21 cellular contexts compared by ENCODE assay signal in the genomic region with DNA sequence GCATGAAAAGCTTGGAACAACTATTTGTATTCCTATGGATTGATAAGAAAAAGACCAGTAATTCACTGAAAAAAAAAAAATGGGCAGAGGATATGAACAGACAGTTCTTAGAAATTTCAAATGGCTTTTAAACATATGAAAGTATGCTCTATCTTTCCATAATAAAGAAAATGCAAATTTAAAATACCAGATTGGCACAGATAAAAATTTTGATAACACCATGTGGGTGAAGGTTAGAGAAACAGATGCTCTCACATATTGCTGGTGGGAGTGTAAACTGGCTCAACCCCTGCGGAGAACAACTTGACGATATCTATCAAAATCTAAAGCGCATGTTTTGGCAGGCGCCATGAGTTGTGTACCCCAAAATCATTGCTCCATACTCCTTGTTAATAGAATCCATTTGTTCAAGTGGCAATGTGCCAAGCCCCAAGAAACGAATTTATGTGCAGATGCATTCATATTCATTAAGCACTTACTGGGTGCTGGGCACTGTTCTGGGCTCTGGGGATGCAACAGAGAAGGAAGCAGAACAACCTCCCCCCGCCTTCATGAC.
"Had no signal": no experiment of that assay in that cellular context is flagged by ENCODE, and none has a peak within 500 bp of the region (broad histone marks: within the 10 kb centered on the region; RNA-seq: fewer than 3 reads in every experiment).

No MANE protein-coding gene starts in this region.

- H3K4me1 ChIP-seq: parathyroid adenoma had no signal

- H3K4me3 ChIP-seq: dorsolateral prefrontal cortex, gastrocnemius medialis, lung, right lobe of liver, smooth muscle cell, thyroid gland had no signal

- H3K27ac Mint-ChIP-seq: memory B cell; natural killer cell; progenitor cell of endocrine pancreas; stimulated activated naive CD8-positive, alpha-beta T cell treated with anti-CD3 and anti-CD28 coated beads, Interleukin-15, amount 100 ng/mL, for 72 hours had no signal

- H3K36me3 Mint-ChIP-seq: natural killer cell had no signal

- H3K36me3 ChIP-seq: gastrocnemius medialis, right lobe of liver, thyroid gland had no signal

- H3K27me3 Mint-ChIP-seq: progenitor cell of endocrine pancreas had no signal

- ATAC-seq: gastrocnemius medialis; left lobe of liver; natural killer cell; right lobe of liver; stimulated activated naive CD8-positive, alpha-beta T cell treated with anti-CD3 and anti-CD28 coated beads, Interleukin-15, amount 100 ng/mL, for 72 hours had no signal

- DNase-seq: dorsolateral prefrontal cortex; effector CD4-positive, alpha-beta T cell; gastrocnemius medialis; head of caudate nucleus; kidney; natural killer cell; occipital lobe; right lobe of liver; stimulated activated CD4-positive, alpha-beta T cell treated with anti-CD3 and anti-CD28 coated beads, Interleukin-12 subunit alpha, Interleukin-12 subunit beta, amount 100 ng/mL, for 4 hours; stimulated activated CD4-positive, alpha-beta T cell treated with anti-CD3 and anti-CD28 coated beads, Interleukin-1b, Interleukin-23, amount 100 ng/mL, for 48 hours; stimulated activated CD4-positive, alpha-beta T cell treated with anti-CD3 and anti-CD28 coated beads, Interleukin-4, amount 100 ng/mL, for 1 hour; stimulated activated CD8-positive, alpha-beta memory T cell treated with anti-CD3 and anti-CD28 coated beads, Interleukin-4, amount 100 ng/mL, for 48 hours; stimulated activated naive CD4-positive, alpha-beta T cell; stimulated activated naive CD8-positive, alpha-beta T cell treated with anti-CD3 and anti-CD28 coated beads, Interleukin-15, amount 100 ng/mL, for 72 hours; thyroid gland had no signal

- H3K9me3 ChIP-seq: gastrocnemius medialis, right lobe of liver, thyroid gland had no signal

- H3K27me3 ChIP-seq: dorsolateral prefrontal cortex, gastrocnemius medialis, right lobe of liver, thyroid gland had no signal

- H3K4me3 Mint-ChIP-seq: memory B cell; natural killer cell; stimulated activated naive CD8-positive, alpha-beta T cell treated with anti-CD3 and anti-CD28 coated beads, Interleukin-15, amount 100 ng/mL, for 72 hours had no signal

- H3K4me1 Mint-ChIP-seq: memory B cell had no signal

- H3K9me3 Mint-ChIP-seq: natural killer cell; stimulated activated naive CD8-positive, alpha-beta T cell treated with anti-CD3 and anti-CD28 coated beads, Interleukin-15, amount 100 ng/mL, for 72 hours had no signal
